ENCODE assay signal across 15 cellular contexts in genomic region chr1:54371038-54371935, GRCh38. TPM values are rescaled to one million over a fixed set of nuclear protein-coding genes. Genes with fewer than 3 reads are reported as not detected.
A peak's percentile ranks its signal among the peaks of the same experiment; 100 is the strongest.
DNase-seq lines count a peak whose midpoint lies in the region; ATAC-seq and TF ChIP-seq lines count a peak whose summit lies in the region.
"Had no signal": no experiment of that assay in that cellular context is flagged by ENCODE, and none has a peak within 500 bp of the region (broad histone marks: within the 10 kb centered on the region; RNA-seq: fewer than 3 reads in every experiment).

No MANE protein-coding gene starts in this region.

- H3K36me3 Mint-ChIP-seq in activated CD4-positive, alpha-beta T cell treated with anti-CD3 and anti-CD28 coated beads, Interleukin-2, amount 10 ng/mL, durations not matched to agents 7 days and 5 days (ENCODE audit: low read depth): peaks cover 20% of the 10 kb centered on the region
- peaks cover 4% of the 10 kb centered on the region for H3K36me3 Mint-ChIP-seq in stimulated activated effector memory CD8-positive, alpha-beta T cell treated with anti-CD3 and anti-CD28 coated beads, Interleukin-12 subunit alpha, Interleukin-12 subunit beta, amount 100 ng/mL, for 72 hours

- intact Hi-C loops in left ventricle myocardium superior (cut with micrococcal nuclease): no loop called here
- intact Hi-C loops in ascending aorta (cut with DNase I): no loop called here

- H3K9me3 Mint-ChIP-seq in activated CD4-positive, alpha-beta T cell treated with anti-CD3 and anti-CD28 coated beads, Interleukin-2, amount 10 ng/mL, durations not matched to agents 7 days and 5 days: no peaks in the 10 kb centered on the region
- no peaks in the 10 kb centered on the region for H3K9me3 Mint-ChIP-seq in stimulated activated effector memory CD8-positive, alpha-beta T cell treated with anti-CD3 and anti-CD28 coated beads, Interleukin-12 subunit alpha, Interleukin-12 subunit beta, amount 100 ng/mL, for 72 hours
- H3K9me3 Mint-ChIP-seq: activated T-helper 2 cell treated with anti-CD3 and anti-CD28 coated beads, Interferon-gamma antibody, Interleukin-2, Interleukin-4, amounts not matched to agents 10 μg/mL and 5 μg/mL and 100 μg/mL, durations not matched to agents 14 hours and 24 hours and 36 hours had no signal

- H3K36me3 ChIP-seq in ascending aorta: no peaks in the 10 kb centered on the region
- H3K36me3 ChIP-seq: breast epithelium had no signal

- H3K27ac Mint-ChIP-seq in activated CD4-positive, alpha-beta T cell treated with anti-CD3 and anti-CD28 coated beads, Interleukin-2, amount 10 ng/mL, durations not matched to agents 7 days and 5 days: peak overlapping the region; percentile 74
- peak overlapping the region; percentile 84 for H3K27ac Mint-ChIP-seq in stimulated activated effector memory CD8-positive, alpha-beta T cell treated with anti-CD3 and anti-CD28 coated beads, Interleukin-12 subunit alpha, Interleukin-12 subunit beta, amount 100 ng/mL, for 72 hours
- H3K27ac Mint-ChIP-seq: activated T-helper 2 cell treated with anti-CD3 and anti-CD28 coated beads, Interferon-gamma antibody, Interleukin-2, Interleukin-4, amounts not matched to agents 10 μg/mL and 5 μg/mL and 100 μg/mL, durations not matched to agents 14 hours and 24 hours and 36 hours had no signal

- H3K4me3 Mint-ChIP-seq in activated CD4-positive, alpha-beta T cell treated with anti-CD3 and anti-CD28 coated beads, Interleukin-2, amount 10 ng/mL, durations not matched to agents 7 days and 5 days: no peak overlapping the region
- H3K4me3 Mint-ChIP-seq in stimulated activated effector memory CD8-positive, alpha-beta T cell treated with anti-CD3 and anti-CD28 coated beads, Interleukin-12 subunit alpha, Interleukin-12 subunit beta, amount 100 ng/mL, for 72 hours: no peak overlapping the region

- no peaks in the 10 kb centered on the region for H3K27me3 Mint-ChIP-seq in activated CD4-positive, alpha-beta T cell treated with anti-CD3 and anti-CD28 coated beads, Interleukin-2, amount 10 ng/mL, durations not matched to agents 7 days and 5 days

- no peak overlapping the region for H3K27ac ChIP-seq in ascending aorta
- H3K27ac ChIP-seq: breast epithelium had no signal

- H3K9me3 ChIP-seq in ascending aorta: no peaks in the 10 kb centered on the region
- H3K9me3 ChIP-seq: breast epithelium, Peyer's patch had no signal

- H3K4me3 ChIP-seq in ascending aorta: no peak overlapping the region
- H3K4me3 ChIP-seq: breast epithelium, Peyer's patch had no signal

- peaks cover 43% of the 10 kb centered on the region for H3K4me1 Mint-ChIP-seq in activated CD4-positive, alpha-beta T cell treated with anti-CD3 and anti-CD28 coated beads, Interleukin-2, amount 10 ng/mL, durations not matched to agents 7 days and 5 days
- peaks cover 77% of the 10 kb centered on the region for H3K4me1 Mint-ChIP-seq in stimulated activated effector memory CD8-positive, alpha-beta T cell treated with anti-CD3 and anti-CD28 coated beads, Interleukin-12 subunit alpha, Interleukin-12 subunit beta, amount 100 ng/mL, for 72 hours

- H3K27me3 ChIP-seq in ascending aorta: no peaks in the 10 kb centered on the region
- H3K27me3 ChIP-seq: breast epithelium, Peyer's patch had no signal

- no peak for TF ChIP-seq CTCF in ascending aorta (IDR thresholded peaks at IDR 0.05)

- POLR2A ChIA-PET in activated CD4-positive, alpha-beta T cell treated with anti-CD3 and anti-CD28 coated beads, Interleukin-2, amount 10 ng/mL, durations not matched to agents 7 days and 5 days (lab: Charles Lee): no interaction called here

- CTCF ChIA-PET in activated CD4-positive, alpha-beta T cell treated with anti-CD3 and anti-CD28 coated beads, Interleukin-2, amount 10 ng/mL, durations not matched to agents 7 days and 5 days (lab: Charles Lee): interaction anchor here (0.6 to 1.1 kb wide), 2 partner anchors 15 to 46 kb away, joined by 3 read pairs; no protein-coding TSS in a partner anchor

- H3K4me1 ChIP-seq in ascending aorta: peaks cover 0 to 4% of the 10 kb centered on the region in 2 donors

- ATAC-seq in left ventricle myocardium superior (peak; percentile 33), GM19023 (IDR thresholded peaks at IDR 0.05; ENCODE audit: unreplicated experiment) (no peak)
- no peak for ATAC-seq in stimulated activated effector memory CD8-positive, alpha-beta T cell treated with anti-CD3 and anti-CD28 coated beads, Interleukin-12 subunit alpha, Interleukin-12 subunit beta, amount 100 ng/mL, for 72 hours
- ATAC-seq: HCT116 had no signal

- DNase-seq in activated CD4-positive, alpha-beta T cell treated with anti-CD3 and anti-CD28 coated beads, Interleukin-2, amount 10 ng/mL, durations not matched to agents 7 days and 5 days: no peak
- DNase-seq in activated CD4-positive, alpha-beta T cell treated with anti-CD3 and anti-CD28 coated beads for 48 hours: no peak
- peak; percentile 23 for DNase-seq in SW480 (ENCODE audit: low spot score)
- DNase-seq in left ventricle myocardium superior: peak; percentile 56
- no peak for DNase-seq in stimulated activated effector memory CD8-positive, alpha-beta T cell treated with anti-CD3 and anti-CD28 coated beads, Interleukin-12 subunit alpha, Interleukin-12 subunit beta, amount 100 ng/mL, for 72 hours (ENCODE audit: low spot score in 2 of 2)
- DNase-seq in COLO829 (ENCODE audit: low spot score): no peak
- no peak for DNase-seq in ascending aorta (ENCODE audit: low spot score in 2 of 2)
- DNase-seq: activated CD4-positive, alpha-beta T cell treated with anti-CD3 and anti-CD28 coated beads, Interleukin-2, amount 50 U/mL, for 4 hours; stimulated activated CD4-positive, alpha-beta T cell treated with anti-CD3 and anti-CD28 coated beads, Interleukin-15, amount 100 ng/mL, for 24 hours; T-helper 2 cell had no signal

RNA-seq across cellular contexts. Expression of gene SSBP3, which starts 34.9 kb away (rescaled TPM):
- total RNA-seq in activated CD4-positive, alpha-beta T cell treated with anti-CD3 and anti-CD28 coated beads, Interleukin-2, amount 10 ng/mL, durations not matched to agents 7 days and 5 days: 100 to 1,000 TPM in 1 of 2 experiments, 10 to 100 TPM in 1; 93.4 to 127 TPM
- total RNA-seq in left ventricle myocardium superior: 57.0 TPM
- total RNA-seq in ascending aorta: 51.0 TPM

Comparison
In these comparisons a context has a peak if more than half of its experiments do, and no peak if none do; other contexts are left out.
1. DNase-seq: peak in SW480 (single experiment) and left ventricle myocardium superior (single experiment); none in activated CD4-positive, alpha-beta T cell treated with anti-CD3 and anti-CD28 coated beads, Interleukin-2, amount 10 ng/mL, durations not matched to agents 7 days and 5 days (single experiment), activated CD4-positive, alpha-beta T cell treated with anti-CD3 and anti-CD28 coated beads for 48 hours (single experiment), stimulated activated effector memory CD8-positive, alpha-beta T cell treated with anti-CD3 and anti-CD28 coated beads, Interleukin-12 subunit alpha, Interleukin-12 subunit beta, amount 100 ng/mL, for 72 hours (0 of 2), COLO829 (single experiment) and ascending aorta (0 of 2).